In the genomic region with DNA sequence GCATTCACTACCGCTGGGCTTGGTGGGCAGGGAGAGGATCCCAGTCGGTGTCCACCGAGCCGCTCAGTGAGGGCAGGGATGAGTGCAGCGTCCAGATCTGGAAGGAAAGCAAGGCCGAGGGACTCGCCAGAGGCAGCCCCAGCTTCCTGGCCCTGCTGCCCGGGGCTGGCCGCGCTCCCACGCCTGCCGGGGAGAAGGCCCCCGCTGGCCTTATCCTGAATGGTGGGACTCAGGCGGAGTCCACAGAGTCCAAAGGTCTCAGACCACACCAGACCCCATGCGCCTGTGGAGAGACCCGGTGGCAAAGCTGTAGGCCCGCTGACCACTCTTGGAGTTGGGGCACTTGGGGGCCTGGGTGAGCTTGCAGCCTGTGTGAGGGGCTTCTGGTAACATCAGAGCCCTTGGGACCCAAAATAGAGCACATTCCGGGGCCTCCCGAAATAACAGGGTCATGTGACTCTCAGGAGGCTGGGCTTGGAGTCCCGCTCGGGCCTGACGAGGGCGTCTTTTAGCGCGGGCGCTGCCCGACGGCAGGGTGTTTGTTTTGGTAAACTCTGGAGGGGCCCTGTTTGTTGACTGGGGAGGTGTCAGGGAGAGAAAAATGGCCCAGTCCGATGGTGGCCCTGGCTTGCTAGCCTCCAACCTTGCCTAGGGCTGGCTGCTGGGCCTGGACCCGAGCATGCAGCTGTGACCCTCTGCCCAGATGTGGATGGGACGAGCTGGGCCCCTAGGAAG, we compare ENCODE assay signal across 2 cellular contexts.
TF ChIP-seq lines count a peak whose summit lies in the region.

No MANE protein-coding gene starts in this region.

TF ChIP-seq in SK-N-SH, 30 proteins besides CTCF, POLR2A, EP300 and RAD21 (continued from another document):
- TF ChIP-seq, protein P1, sequence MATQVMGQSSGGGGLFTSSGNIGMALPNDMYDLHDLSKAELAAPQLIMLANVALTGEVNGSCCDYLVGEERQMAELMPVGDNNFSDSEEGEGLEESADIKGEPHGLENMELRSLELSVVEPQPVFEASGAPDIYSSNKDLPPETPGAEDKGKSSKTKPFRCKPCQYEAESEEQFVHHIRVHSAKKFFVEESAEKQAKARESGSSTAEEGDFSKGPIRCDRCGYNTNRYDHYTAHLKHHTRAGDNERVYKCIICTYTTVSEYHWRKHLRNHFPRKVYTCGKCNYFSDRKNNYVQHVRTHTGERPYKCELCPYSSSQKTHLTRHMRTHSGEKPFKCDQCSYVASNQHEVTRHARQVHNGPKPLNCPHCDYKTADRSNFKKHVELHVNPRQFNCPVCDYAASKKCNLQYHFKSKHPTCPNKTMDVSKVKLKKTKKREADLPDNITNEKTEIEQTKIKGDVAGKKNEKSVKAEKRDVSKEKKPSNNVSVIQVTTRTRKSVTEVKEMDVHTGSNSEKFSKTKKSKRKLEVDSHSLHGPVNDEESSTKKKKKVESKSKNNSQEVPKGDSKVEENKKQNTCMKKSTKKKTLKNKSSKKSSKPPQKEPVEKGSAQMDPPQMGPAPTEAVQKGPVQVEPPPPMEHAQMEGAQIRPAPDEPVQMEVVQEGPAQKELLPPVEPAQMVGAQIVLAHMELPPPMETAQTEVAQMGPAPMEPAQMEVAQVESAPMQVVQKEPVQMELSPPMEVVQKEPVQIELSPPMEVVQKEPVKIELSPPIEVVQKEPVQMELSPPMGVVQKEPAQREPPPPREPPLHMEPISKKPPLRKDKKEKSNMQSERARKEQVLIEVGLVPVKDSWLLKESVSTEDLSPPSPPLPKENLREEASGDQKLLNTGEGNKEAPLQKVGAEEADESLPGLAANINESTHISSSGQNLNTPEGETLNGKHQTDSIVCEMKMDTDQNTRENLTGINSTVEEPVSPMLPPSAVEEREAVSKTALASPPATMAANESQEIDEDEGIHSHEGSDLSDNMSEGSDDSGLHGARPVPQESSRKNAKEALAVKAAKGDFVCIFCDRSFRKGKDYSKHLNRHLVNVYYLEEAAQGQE (IDR thresholded peaks at IDR 0.05; ENCODE audit: low read depth, low read length) = no peak
- no peak for TF ChIP-seq FOXM1 (IDR thresholded peaks at IDR 0.05; ENCODE audit: low read depth)
- TF ChIP-seq NRF1 (IDR thresholded peaks at IDR 0.05; ENCODE audit: low read depth, low read length) = no peak
- TF ChIP-seq ELF1 (IDR thresholded peaks at IDR 0.05) = no peak
- TF ChIP-seq MXI1 (IDR thresholded peaks at IDR 0.05; ENCODE audit: low read depth, low read length) = no peak
- TF ChIP-seq MEF2A (IDR thresholded peaks at IDR 0.05; ENCODE audit: borderline replicate concordance, low read depth) = no peak

TF ChIP-seq in SK-N-SH treated with all-trans-retinoic acid at 6 μM for 48 hours, 23 proteins besides CTCF, POLR2A, EP300 and RAD21 (continued from another document):
- no peak for TF ChIP-seq SNAI2 (CRISPR knock-in tag; IDR thresholded peaks at IDR 0.05)
